In the genomic region with DNA sequence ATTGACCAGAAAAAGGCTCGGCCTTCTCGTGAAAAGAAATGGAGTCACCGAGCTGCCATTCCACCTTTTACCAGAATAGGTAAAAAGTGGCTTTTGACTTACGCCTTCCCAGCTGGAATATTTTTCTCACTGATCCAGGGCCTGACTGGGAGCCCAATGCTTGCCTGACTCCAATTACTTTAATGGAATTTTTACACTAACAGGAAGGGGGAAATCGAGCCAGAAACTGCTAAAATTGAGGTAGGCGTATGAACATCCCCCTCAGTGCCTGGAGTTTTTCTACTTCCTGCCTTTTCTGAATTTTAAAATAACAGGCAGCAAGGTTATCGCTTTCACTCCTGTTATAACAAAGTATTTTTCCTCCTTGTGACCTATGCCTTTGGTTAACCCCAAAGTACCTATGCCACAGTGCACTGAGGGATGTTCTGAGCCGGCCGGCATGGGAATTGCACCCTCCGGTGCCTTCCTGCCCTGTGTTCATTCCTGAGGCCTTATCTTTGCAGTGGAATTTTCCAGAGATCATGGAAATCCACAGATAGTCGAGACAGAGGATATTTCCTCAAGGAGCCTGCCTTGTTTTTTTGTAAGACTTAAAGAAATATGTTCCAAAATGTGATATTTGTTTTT, we compare ENCODE assay signal across 18 cellular contexts. TPM values are rescaled to one million over a fixed set of nuclear protein-coding genes. Genes with fewer than 3 reads are reported as not detected.
DNase-seq lines count a peak whose midpoint lies in the region; ATAC-seq, FAIRE-seq and TF ChIP-seq lines count a peak whose summit lies in the region.
"Had no signal": no experiment of that assay in that cellular context is flagged by ENCODE, and none has a peak within 500 bp of the region (broad histone marks: within the 10 kb centered on the region; RNA-seq: fewer than 3 reads in every experiment).

No MANE protein-coding gene starts in this region.

- ATAC-seq in PC-3, result no peak
- ATAC-seq in HepG2, result 0 out of 3 replicates have a peak, but pooled peaks have one; percentile 14
- no peak for ATAC-seq in activated CD8-positive, alpha-beta memory T cell treated with anti-CD3 and anti-CD28 coated beads, Interleukin-2, amount 10 ng/mL, durations not matched to agents 7 days and 5 days
- ATAC-seq: mucosa of descending colon had no signal

- H3K36me3 Mint-ChIP-seq in activated CD8-positive, alpha-beta memory T cell treated with anti-CD3 and anti-CD28 coated beads, Interleukin-2, amount 10 ng/mL, durations not matched to agents 7 days and 5 days, result no peaks in the 10 kb centered on the region

- no peak for DNase-seq in PC-3
- DNase-seq in dermis blood vessel endothelial cell, result peak; percentile 14
- DNase-seq in HepG2 (ENCODE audit: low spot score), result no peak
- DNase-seq in stomach, result no peak
- no peak for DNase-seq in small intestine
- no peak for DNase-seq in activated CD8-positive, alpha-beta memory T cell treated with anti-CD3 and anti-CD28 coated beads, Interleukin-2, amount 10 ng/mL, durations not matched to agents 7 days and 5 days
- no peak for DNase-seq in NCI-H524 (lab: John Stamatoyannopoulos, UW)
- DNase-seq: activated B cell treated with CpG ODN at 0.5 μM for 24 hours; mucosa of descending colon; NCI-H1930; NCI-H510A; stimulated activated CD4-positive, alpha-beta T cell treated with anti-CD3 and anti-CD28 coated beads, Interleukin-4, amount 100 ng/mL, for 4 hours; testis had no signal

- peaks cover 8% of the 10 kb centered on the region; the same call in 1 of the 2 replicates for H4K20me1 ChIP-seq in PC-3 (ENCODE audit: low read length)
- no peaks in the 10 kb centered on the region for H4K20me1 ChIP-seq in HepG2 (ENCODE audit: insufficient read depth, low read length)

- H3K9me3 ChIP-seq in PC-3 (ENCODE audit: low read length) (no peaks in the 10 kb centered on the region), HepG2 (ENCODE audit: low read length) (no peaks in the 10 kb centered on the region), stomach (no peaks in the 10 kb centered on the region), small intestine (ENCODE audit: control insufficient read depth, low read depth) (no peaks in the 10 kb centered on the region)
- H3K9me3 ChIP-seq: mucosa of descending colon, SJSA1, testis had no signal

- no peak overlapping the region for H3K27ac Mint-ChIP-seq in activated CD8-positive, alpha-beta memory T cell treated with anti-CD3 and anti-CD28 coated beads, Interleukin-2, amount 10 ng/mL, durations not matched to agents 7 days and 5 days
- H3K27ac Mint-ChIP-seq: activated B cell treated with CpG ODN at 0.5 μM for 24 hours; B cell; T-helper 2 cell treated with Interferon-gamma antibody and Interleukin-4, amounts not matched to agents 5 μg/mL and 100 μg/mL, for 36 hours had no signal

- TF ChIP-seq CTCF in PC-3 (conservative IDR thresholded peaks at IDR 0.05; ENCODE audit: low read depth, low read length), result no peak
- TF ChIP-seq CTCF in HepG2 (CRISPR knock-in tag; IDR thresholded peaks at IDR 0.05), result no peak
- peak in 1 of 7 experiments; percentile 16 for TF ChIP-seq CTCF in stomach (IDR thresholded peaks at IDR 0.05)

- no peaks in the 10 kb centered on the region for H3K79me2 ChIP-seq in PC-3 (ENCODE audit: low read length)
- H3K79me2 ChIP-seq in HepG2 (ENCODE audit: insufficient read depth, low read length), result no peaks in the 10 kb centered on the region

- no peaks in the 10 kb centered on the region for H3K9me3 Mint-ChIP-seq in activated CD8-positive, alpha-beta memory T cell treated with anti-CD3 and anti-CD28 coated beads, Interleukin-2, amount 10 ng/mL, durations not matched to agents 7 days and 5 days (ENCODE audit: low read depth)
- H3K9me3 Mint-ChIP-seq: activated B cell treated with CpG ODN at 0.5 μM for 24 hours; T-helper 2 cell treated with Interferon-gamma antibody and Interleukin-4, amounts not matched to agents 5 μg/mL and 100 μg/mL, for 36 hours had no signal

- POLR2A ChIA-PET in PC-3 (lab: Charles Lee; ENCODE audit: unreplicated experiment) (no interaction called here), HepG2 (lab: Yijun Ruan, JAX) (no interaction called here)

- FAIRE-seq in HepG2 (lab: Jason Lieb, UNC) (no peak), small intestine (lab: Jason Lieb, UNC) (no peak)
- FAIRE-seq: G401.6, keratinocyte had no signal

- intact Hi-C loops in PC-3 (cut with micrococcal nuclease) (loop anchor here (2.0 kb wide), 1 partner anchor 377 kb away; no protein-coding TSS in a partner anchor), HepG2 (cut with micrococcal nuclease; ENCODE audit: unreplicated experiment) (loop anchor here (1.0 to 10.0 kb wide), 6 partner anchors 89 to 388 kb away; no protein-coding TSS in a partner anchor), stomach (cut with DNase I; ENCODE audit: low total_unique reads) (loop anchor here (5.0 kb wide), 2 partner anchors 251 to 371 kb away; no protein-coding TSS in a partner anchor)

- H3K4me3 Mint-ChIP-seq in activated CD8-positive, alpha-beta memory T cell treated with anti-CD3 and anti-CD28 coated beads, Interleukin-2, amount 10 ng/mL, durations not matched to agents 7 days and 5 days, result no peak overlapping the region
- H3K4me3 Mint-ChIP-seq: activated B cell treated with CpG ODN at 0.5 μM for 24 hours; B cell; T-helper 2 cell treated with Interferon-gamma antibody and Interleukin-4, amounts not matched to agents 5 μg/mL and 100 μg/mL, for 36 hours had no signal

- no peak overlapping the region for H3K9ac ChIP-seq in PC-3 (ENCODE audit: low read length)
- H3K9ac ChIP-seq in HepG2 (ENCODE audit: insufficient read depth, low read depth, low read length), result no peak overlapping the region

- H3K4me1 Mint-ChIP-seq in activated CD8-positive, alpha-beta memory T cell treated with anti-CD3 and anti-CD28 coated beads, Interleukin-2, amount 10 ng/mL, durations not matched to agents 7 days and 5 days, result no peaks in the 10 kb centered on the region

- H3K4me1 ChIP-seq in PC-3 (ENCODE audit: insufficient read depth, low read length), result peaks cover 5% of the 10 kb centered on the region; the same call in 1 of the 2 replicates
- H3K4me1 ChIP-seq in HepG2 (ENCODE audit: insufficient read depth, low read length), result peaks cover 10% of the 10 kb centered on the region
- H3K4me1 ChIP-seq in stomach, result peaks cover 0 to 11% (median 0%) of the 10 kb centered on the region in 4 donors
- no peaks in the 10 kb centered on the region for H3K4me1 ChIP-seq in small intestine (ENCODE audit: control insufficient read depth in 2 of 2, insufficient read depth in 1 of 2, low read depth in 1 of 2, low read length in 1 of 2)

- no peak for TF ChIP-seq EP300 in HepG2 (IDR thresholded peaks at IDR 0.05; ENCODE audit: low read depth in 2 of 2, low read length in 2 of 2)
- TF ChIP-seq EP300 in HepG2 (CRISPR knock-in tag; IDR thresholded peaks at IDR 0.05; ENCODE audit: borderline replicate concordance), result no peak
- no peak for TF ChIP-seq EP300 in stomach (IDR thresholded peaks at IDR 0.05)

- TF ChIP-seq RAD21 in HepG2 (CRISPR knock-in tag; IDR thresholded peaks at IDR 0.05), result no peak

- BruUV-seq in PC-3 (replicated peaks; lab: Mats Ljungman, UMichigan), result no TSS peak
- no TSS peak for BruUV-seq in HepG2 (replicated peaks; lab: Mats Ljungman, UMichigan)

- peaks cover 2% of the 10 kb centered on the region for H3K27me3 Mint-ChIP-seq in activated CD8-positive, alpha-beta memory T cell treated with anti-CD3 and anti-CD28 coated beads, Interleukin-2, amount 10 ng/mL, durations not matched to agents 7 days and 5 days

- 90% methylated on average over 11 of the region's 11 CpGs for whole genome bisulfite sequencing in HepG2 (ENCODE audit: low lambda C conversion rate)
- 53 to 70% (median 65%) methylated on average over 11 of the region's 11 CpGs for WGBS in stomach, 5 donors
- WGBS in small intestine, 3 donors, result 72 to 79% (median 77%) methylated on average over 11 of the region's 11 CpGs

- H3K27ac ChIP-seq in PC-3 (ENCODE audit: low read length), result 0 out of 2 replicates have a peak overlapping the region, but pooled peaks have one; percentile 9
- no peak overlapping the region for H3K27ac ChIP-seq in HepG2 (ENCODE audit: extremely low read length, insufficient read depth, low read length)
- peak overlapping the region in 3 of 5 donors; percentile 3 to 38 (median 34) for H3K27ac ChIP-seq in stomach
- no peak overlapping the region for H3K27ac ChIP-seq in small intestine (ENCODE audit: low read depth in 1 of 2, low read length in 1 of 2)
- H3K27ac ChIP-seq: SJSA1 had no signal

- no peak overlapping the region for H2AFZ ChIP-seq in PC-3 (ENCODE audit: low read length)
- no peak overlapping the region for H2AFZ ChIP-seq in HepG2 (ENCODE audit: low read length)

- in situ Hi-C loops in HepG2 (cut with HindIII; ENCODE audit: extremely low pct_ligation_motif_present, low pct_unique_long_range_greater_than_20kb), result loop anchor here (5.0 kb wide), 1 partner anchor 251 kb away; no protein-coding TSS in a partner anchor

- no peaks in the 10 kb centered on the region for H3K27me3 ChIP-seq in PC-3 (ENCODE audit: low read length)
- no peaks in the 10 kb centered on the region for H3K27me3 ChIP-seq in HepG2 (ENCODE audit: control insufficient read depth in 1 of 2, insufficient read depth in 2 of 2, low read length in 2 of 2)
- no peaks in the 10 kb centered on the region for H3K27me3 ChIP-seq in stomach
- no peaks in the 10 kb centered on the region for H3K27me3 ChIP-seq in small intestine (ENCODE audit: control insufficient read depth in 2 of 2, insufficient read depth in 2 of 2, low read length in 2 of 2)
- H3K27me3 ChIP-seq: SJSA1, testis had no signal

- no peaks in the 10 kb centered on the region for H3K9me2 ChIP-seq in PC-3 (replicated peaks; ENCODE audit: low read length)

- H3K4me3 ChIP-seq in PC-3 (ENCODE audit: low read length) (no peak overlapping the region), HepG2 (replicated peaks in 1 of 3; ENCODE audit: insufficient read depth in 1 of 3, low read depth in 2 of 3, low read length in 3 of 3) (no peak overlapping the region), stomach (no peak overlapping the region), small intestine (ENCODE audit: low read depth in 1 of 2, low read length in 2 of 2) (no peak overlapping the region)
- H3K4me3 ChIP-seq: mucosa of descending colon, SJSA1, testis had no signal

- H3K36me3 ChIP-seq in PC-3 (ENCODE audit: low read depth, low read length), result peaks cover 42% of the 10 kb centered on the region
- peaks cover 30 to 71% of the 10 kb centered on the region in 2 experiments for H3K36me3 ChIP-seq in HepG2 (replicated peaks in 1 of 2; ENCODE audit: control insufficient read depth in 1 of 2, insufficient read depth in 2 of 2, low read length in 2 of 2)
- peaks cover 6 to 72% (median 56%) of the 10 kb centered on the region in 4 donors for H3K36me3 ChIP-seq in stomach
- H3K36me3 ChIP-seq in small intestine (ENCODE audit: control insufficient read depth in 2 of 2, insufficient read depth in 2 of 2, low read length in 2 of 2), result peaks cover 3 to 8% of the 10 kb centered on the region in 2 donors
- H3K36me3 ChIP-seq: SJSA1 had no signal

- no peaks in the 10 kb centered on the region for H3F3A ChIP-seq in PC-3 (ENCODE audit: low read length, unreplicated experiment)

- no peak overlapping the region for H3K4me2 ChIP-seq in PC-3 (ENCODE audit: low read length)
- no peak overlapping the region for H3K4me2 ChIP-seq in HepG2 (ENCODE audit: low read depth, low read length)

- no peak for TF ChIP-seq POLR2A in HepG2 (IDR thresholded peaks at IDR 0.05; ENCODE audit: insufficient read depth in 1 of 2, low read depth in 2 of 2, low read length in 2 of 2)
- TF ChIP-seq POLR2A in stomach (IDR thresholded peaks at IDR 0.05), result no peak

- CTCF ChIA-PET in PC-3 (lab: Charles Lee), result no interaction called here
- CTCF ChIA-PET in HepG2 (lab: Yijun Ruan, JAX; ENCODE audit: low intra/inter-chr PET ratio, low total read pairs), result interaction anchor here (1.8 to 5.2 kb wide), 6 partner anchors 165 to 377 kb away, joined by 4 to 41 read pairs (median 8); no protein-coding TSS in a partner anchor
- CTCF ChIA-PET in activated CD8-positive, alpha-beta memory T cell treated with anti-CD3 and anti-CD28 coated beads, Interleukin-2, amount 10 ng/mL, durations not matched to agents 7 days and 5 days (lab: Charles Lee), result interaction anchor here (1.5 to 1.9 kb wide), 2 partner anchors 374 to 388 kb away, joined by 3 to 13 read pairs; no protein-coding TSS in a partner anchor

RNA-seq across cellular contexts. Expression of a gene that starts 18.3 kb away (rescaled TPM):
- total RNA-seq in PC-3 (2014; rRNA removed) (638 and 756 TPM in 2 replicates), dermis blood vessel endothelial cell (894 and 1,408 TPM in 2 replicates), HepG2 (2016; rRNA removed; fragmentation: Illumina TruSeq; extraction: Trizol) (3,331 and 4,246 TPM in 2 replicates), stomach (1,000 to 10,000 TPM in 4 of 5 donors, 100 to 1,000 TPM in 1; 272 to 1,474 (median 1,038) TPM)
- total RNA-seq in HepG2 (2016; cell fraction: cytosol; rRNA removed; fragmentation: Illumina TruSeq; extraction: Trizol; ENCODE audit: low read depth), result 5,225 and 5,854 TPM in 2 replicates
- 3,362 and 4,378 TPM in 2 replicates for total RNA-seq in HepG2 (2016; cell fraction: insoluble cytoplasmic fraction; rRNA removed; fragmentation: Illumina TruSeq; extraction: Trizol)
- 8,556 and 9,092 TPM in 2 replicates for total RNA-seq in HepG2 (2016; cell fraction: membrane; rRNA removed; fragmentation: Illumina TruSeq; extraction: Trizol)
- 1,122 and 1,268 TPM in 2 replicates for total RNA-seq in HepG2 (2016; cell fraction: nucleus; rRNA removed; fragmentation: Illumina TruSeq; extraction: Trizol)
- polyA plus RNA-seq in HepG2 (2011; rRNA removed) (3,582 and 3,614 TPM in 2 replicates), stomach (1,000 to 10,000 TPM; 5,640 to 7,137 (median 6,556) TPM), small intestine (1,000 to 10,000 TPM; 2,275 to 7,641 (median 3,646) TPM)
- polyA plus RNA-seq in HepG2 (2011; cell fraction: cytosol; rRNA removed), result 3,176 and 4,386 TPM in 2 replicates
- 741 and 878 TPM in 2 replicates for polyA plus RNA-seq in HepG2 (2011; cell fraction: nucleus; rRNA removed)
- polyA plus RNA-seq in HepG2 (2012), result 8,552 and 9,844 TPM in 2 replicates
- 7,218 and 7,614 TPM in 2 replicates for polyA plus RNA-seq in HepG2 (2016; cell fraction: cytosol; fragmentation: Illumina TruSeq; extraction: Trizol; ENCODE audit: low read depth)
- 4,222 and 4,697 TPM in 2 replicates for polyA plus RNA-seq in HepG2 (2016; cell fraction: insoluble cytoplasmic fraction; fragmentation: Illumina TruSeq; extraction: Trizol; ENCODE audit: low read depth)
- polyA plus RNA-seq in HepG2 (2016; cell fraction: membrane; fragmentation: Illumina TruSeq; extraction: Trizol; ENCODE audit: low read depth), result 8,348 and 8,377 TPM in 2 replicates
- polyA plus RNA-seq in HepG2 (2016; cell fraction: nucleus; fragmentation: Illumina TruSeq; extraction: Trizol; ENCODE audit: insufficient read depth, low read depth), result 2,101 and 2,110 TPM in 2 replicates
- 234 and 364 TPM in 2 replicates for polyA minus RNA-seq in HepG2 (2011; rRNA and poly(A)+ RNA removed; ENCODE audit: low replicate concordance)
- 317 and 452 TPM in 2 replicates for polyA minus RNA-seq in HepG2 (2011; cell fraction: cytosol; rRNA and poly(A)+ RNA removed)
- polyA minus RNA-seq in HepG2 (2011; cell fraction: nucleus; rRNA and poly(A)+ RNA removed), result 241 and 344 TPM in 2 replicates
- total RNA-seq in activated CD8-positive, alpha-beta memory T cell treated with anti-CD3 and anti-CD28 coated beads, Interleukin-2, amount 10 ng/mL, durations not matched to agents 7 days and 5 days, result 1,000 to 10,000 TPM; 1,012 to 1,324 TPM

Comparison
In these comparisons a context has a peak if more than half of its experiments do, and no peak if none do; other contexts are left out.
1. H3K27ac ChIP-seq: peak in PC-3 (single experiment) and stomach (3 of 5); none in HepG2 (single experiment) and small intestine (0 of 2).